11 cellular contexts compared by ENCODE assay signal in the genomic region with DNA sequence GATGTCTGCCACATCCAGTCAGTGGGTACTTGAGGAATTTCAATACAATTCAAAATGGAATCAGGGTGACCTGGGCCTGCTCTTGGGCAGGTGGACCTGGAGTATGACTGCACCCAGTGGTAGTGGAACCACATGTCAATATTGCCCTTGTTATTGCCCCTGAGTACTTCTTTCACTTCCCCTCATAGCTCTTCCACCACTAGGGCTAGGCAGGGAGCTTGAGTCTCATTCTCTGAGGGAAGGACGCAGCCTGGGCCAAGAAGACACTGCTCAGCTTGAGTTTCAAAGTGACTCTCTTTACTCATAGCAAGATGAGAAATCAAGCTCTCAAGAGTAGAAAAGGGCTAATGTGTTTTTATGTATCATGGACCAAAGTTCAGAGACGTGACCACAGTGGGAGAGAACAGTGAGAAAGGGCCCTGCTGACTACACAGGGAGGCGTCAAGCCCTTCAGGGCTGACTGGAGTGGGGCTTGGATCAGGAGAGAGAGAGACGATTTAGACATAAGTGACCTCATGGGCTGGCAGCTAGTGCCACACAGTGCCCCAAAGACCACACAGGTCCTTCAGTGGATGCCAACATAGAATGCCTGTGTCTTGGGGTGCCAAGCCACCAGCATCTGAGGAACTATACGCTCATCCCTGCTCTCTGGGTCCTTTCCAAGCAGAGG. TPM values are rescaled to one million over a fixed set of nuclear protein-coding genes. Genes with fewer than 3 reads are reported as not detected.
A peak's percentile ranks its signal among the peaks of the same experiment; 100 is the strongest.
DNase-seq lines count a peak whose midpoint lies in the region; ATAC-seq and TF ChIP-seq lines count a peak whose summit lies in the region.
"Had no signal": no experiment of that assay in that cellular context is flagged by ENCODE, and none has a peak within 500 bp of the region (broad histone marks: within the 10 kb centered on the region; RNA-seq: fewer than 3 reads in every experiment).

No MANE protein-coding gene starts in this region.

- H3K36me3 ChIP-seq in endodermal cell (ENCODE audit: control insufficient read depth, insufficient read depth, low read length) (no peaks in the 10 kb centered on the region), psoas muscle (ENCODE audit: insufficient read depth in 1 of 2, low read depth in 1 of 2) (no peaks in the 10 kb centered on the region), tibial artery (no peaks in the 10 kb centered on the region)

- H3K4me1 Mint-ChIP-seq in endodermal cell, result peaks cover 4% of the 10 kb centered on the region

- no peak for DNase-seq in endodermal cell
- no peak for DNase-seq in psoas muscle
- no peak for DNase-seq in iPS-NIHi11 (ENCODE audit: low spot score)
- no peak for DNase-seq in tibial artery
- DNase-seq: right cardiac atrium had no signal

- no peaks in the 10 kb centered on the region for H3K27me3 ChIP-seq in endodermal cell (ENCODE audit: control insufficient read depth, insufficient read depth, low read length, poor library complexity, severe bottlenecking)
- H3K27me3 ChIP-seq in psoas muscle (ENCODE audit: insufficient read depth in 3 of 3, low read length in 2 of 3), result no peaks in the 10 kb centered on the region
- H3K27me3 ChIP-seq in tibial artery, result no peaks in the 10 kb centered on the region

- no peaks in the 10 kb centered on the region for H3K27me3 Mint-ChIP-seq in endodermal cell (ENCODE audit: insufficient read depth)
- H3K27me3 Mint-ChIP-seq: stimulated activated naive CD8-positive, alpha-beta T cell treated with anti-CD3 and anti-CD28 coated beads, Interleukin-15, Interleukin-2, amounts not matched to agents 100 ng/mL and 50 ng/mL, for 24 hours had no signal

- no peak overlapping the region for H3K9ac ChIP-seq in endodermal cell (ENCODE audit: extremely low read depth, low read length, poor library complexity, severe bottlenecking)

- no peaks in the 10 kb centered on the region for H3K9me3 ChIP-seq in endodermal cell (ENCODE audit: control insufficient read depth, low read length)
- H3K9me3 ChIP-seq in psoas muscle, result no peaks in the 10 kb centered on the region
- no peaks in the 10 kb centered on the region for H3K9me3 ChIP-seq in tibial artery

- no peaks in the 10 kb centered on the region for H3K9me3 Mint-ChIP-seq in endodermal cell
- H3K9me3 Mint-ChIP-seq: stimulated activated naive CD8-positive, alpha-beta T cell treated with anti-CD3 and anti-CD28 coated beads, Interleukin-15, Interleukin-2, amounts not matched to agents 100 ng/mL and 50 ng/mL, for 24 hours had no signal

- peaks cover 2% of the 10 kb centered on the region for H3K36me3 Mint-ChIP-seq in endodermal cell (ENCODE audit: low read depth)

- H3K27ac ChIP-seq in endodermal cell (ENCODE audit: low read depth, low read length), result no peak overlapping the region
- no peak overlapping the region for H3K27ac ChIP-seq in psoas muscle
- no peak overlapping the region for H3K27ac ChIP-seq in tibial artery

- TF ChIP-seq POLR2A in GM18505 (IDR thresholded peaks at IDR 0.05; ENCODE audit: borderline replicate concordance, extremely low read depth, insufficient read depth, insufficient read length), result no peak

- intact Hi-C loops in psoas muscle (cut with DNase I) (no loop called here), tibial artery (cut with DNase I; ENCODE audit: low total_unique reads) (no loop called here)

- no peaks in the 10 kb centered on the region for H3K4me1 ChIP-seq in endodermal cell (ENCODE audit: control insufficient read depth, insufficient read depth, low read length)
- H3K4me1 ChIP-seq in psoas muscle, result peaks cover 14% of the 10 kb centered on the region
- H3K4me1 ChIP-seq in tibial artery, result peaks cover 0 to 15% (median 7%) of the 10 kb centered on the region in 4 donors

- WGBS in endodermal cell (ENCODE audit: insufficient coverage in 1 of 2, insufficient read length in 1 of 2), 2 experiments, result 89 to 92% methylated on average over 5 of the region's 5 CpGs
- 49 to 80% (median 62%) methylated on average over 5 of the region's 5 CpGs for WGBS in psoas muscle, 3 donors

- TF ChIP-seq CTCF in endodermal cell (conservative IDR thresholded peaks at IDR 0.05) (peak; percentile 9), psoas muscle (IDR thresholded peaks at IDR 0.05) (no peak), tibial artery (IDR thresholded peaks at IDR 0.05) (no peak)

- no peak overlapping the region for H3K4me3 Mint-ChIP-seq in endodermal cell
- H3K4me3 Mint-ChIP-seq: stimulated activated naive CD8-positive, alpha-beta T cell treated with anti-CD3 and anti-CD28 coated beads, Interleukin-15, Interleukin-2, amounts not matched to agents 100 ng/mL and 50 ng/mL, for 24 hours had no signal

- H3K4me3 ChIP-seq in endodermal cell (ENCODE audit: low read length), result no peak overlapping the region
- H3K4me3 ChIP-seq in psoas muscle, result no peak overlapping the region
- no peak overlapping the region for H3K4me3 ChIP-seq in tibial artery
- H3K4me3 ChIP-seq: K562 had no signal

- peak; percentile 67 for ATAC-seq in GM18505 (IDR thresholded peaks at IDR 0.05; ENCODE audit: unreplicated experiment)
- peak; percentile 85 for ATAC-seq in GM21390 (IDR thresholded peaks at IDR 0.05; ENCODE audit: unreplicated experiment)
- peak; percentile 64 for ATAC-seq in HG03196 (IDR thresholded peaks at IDR 0.05; ENCODE audit: unreplicated experiment)
- ATAC-seq in psoas muscle, result no peak
- no peak for ATAC-seq in GM21737 (IDR thresholded peaks at IDR 0.05; ENCODE audit: unreplicated experiment)
- ATAC-seq: right cardiac atrium had no signal

- no peak overlapping the region for H3K27ac Mint-ChIP-seq in endodermal cell
- H3K27ac Mint-ChIP-seq: stimulated activated naive CD8-positive, alpha-beta T cell treated with anti-CD3 and anti-CD28 coated beads, Interleukin-15, Interleukin-2, amounts not matched to agents 100 ng/mL and 50 ng/mL, for 24 hours had no signal

RNA-seq across cellular contexts. Expression of gene PTMA, which starts 12.8 kb away (rescaled TPM):
- total RNA-seq in endodermal cell (1,000 to 10,000 TPM; 1,233 to 1,450 TPM), psoas muscle (100 to 1,000 TPM; 124 to 263 (median 168) TPM)
- polyA plus RNA-seq in endodermal cell (2013, experiment 1 of 2), result 1,679 TPM
- polyA plus RNA-seq in endodermal cell (2013, experiment 2 of 2), result 1,712 TPM
- polyA plus RNA-seq in psoas muscle, result 100 to 1,000 TPM; 210 to 347 (median 274) TPM

RNA-seq across cellular contexts. Expression of gene PDE6D, which starts 60.0 kb away (rescaled TPM):
- total RNA-seq in endodermal cell (10 to 100 TPM; 24.7 to 25.5 TPM), psoas muscle (10 to 100 TPM in 2 of 4 donors, 1 to 10 TPM in 2; 8.7 to 13.8 (median 10.7) TPM)
- polyA plus RNA-seq in endodermal cell (2013, experiment 1 of 2), result 41.2 TPM
- polyA plus RNA-seq in endodermal cell (2013, experiment 2 of 2), result 39.2 TPM
- 10 to 100 TPM; 14.2 to 22.5 (median 21.1) TPM for polyA plus RNA-seq in psoas muscle

Comparison
In these comparisons a context has a peak if more than half of its experiments do, and no peak if none do; other contexts are left out.
1. ATAC-seq: peak in GM18505 (single experiment), GM21390 (single experiment) and HG03196 (single experiment); none in psoas muscle (0 of 4) and GM21737 (single experiment).
2. RNA of gene PTMA, which starts 12.8 kb away (total RNA-seq): 1,233 to 1,450 TPM in endodermal cell; 124 to 263 TPM in psoas muscle; every median in the first group is over 4 times any median in the second.